In the genomic region with DNA sequence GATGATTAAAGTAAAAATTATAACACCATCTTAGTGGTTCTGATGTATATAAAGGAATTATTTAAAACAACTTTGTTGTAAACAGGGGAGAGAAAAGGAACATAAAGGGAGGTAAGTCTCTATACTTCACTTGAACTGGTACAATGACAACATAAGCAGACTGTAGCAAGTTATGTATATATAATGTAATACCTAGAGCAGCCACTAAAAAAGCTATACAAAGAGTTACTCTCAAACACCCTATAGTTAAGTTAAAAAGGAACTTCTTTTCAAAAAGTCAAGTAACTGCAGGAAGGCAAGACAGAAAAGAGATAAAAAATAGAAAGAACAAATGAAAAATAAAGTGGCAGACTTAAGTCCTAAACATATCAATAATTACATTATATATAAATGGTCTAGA, we compare ENCODE assay signal across 23 cellular contexts.
"Had no signal": no experiment of that assay in that cellular context is flagged by ENCODE, and none has a peak within 500 bp of the region (broad histone marks: within the 10 kb centered on the region; RNA-seq: fewer than 3 reads in every experiment).

No MANE protein-coding gene starts in this region.

- H3K27ac ChIP-seq: breast epithelium, esophagus muscularis mucosa, heart right ventricle, testis, transverse colon had no signal

- H3K27me3 ChIP-seq: breast epithelium, esophagus muscularis mucosa, heart right ventricle, testis, transverse colon had no signal

- H3K4me3 Mint-ChIP-seq: activated CD4-positive, alpha-beta T cell treated with anti-CD3 and anti-CD28 coated beads for 36 hours; activated CD8-positive, alpha-beta memory T cell treated with anti-CD3 and anti-CD28 coated beads, Interleukin-2, amount 10 ng/mL, durations not matched to agents 7 days and 5 days; activated CD8-positive, alpha-beta T cell treated with anti-CD3 and anti-CD28 coated beads, Interleukin-2, amount 10 ng/mL, durations not matched to agents 7 days and 5 days; activated T-cell treated with anti-CD3 and anti-CD28 coated beads, Interleukin-2, amount 50 U/mL, for 72 hours; dendritic cell treated with granulocyte-macrophage colony-stimulating factor and Interleukin-4, amounts not matched to agents 40 ng/mL and 50 ng/mL, for 4 days; memory B cell; natural killer cell treated with Interleukin-12 subunit alpha and Interleukin-12 subunit beta and Interleukin-15 and Interleukin-18, amount 100 ng/mL, for 72 hours; T-helper 2 cell treated with Interferon-gamma antibody and Interleukin-4, amounts not matched to agents 5 μg/mL and 100 μg/mL, for 36 hours had no signal

- H3K9me3 ChIP-seq: testis had no signal

- H3K4me1 Mint-ChIP-seq: activated CD4-positive, alpha-beta T cell treated with anti-CD3 and anti-CD28 coated beads for 36 hours; activated CD8-positive, alpha-beta memory T cell treated with anti-CD3 and anti-CD28 coated beads, Interleukin-2, amount 10 ng/mL, durations not matched to agents 7 days and 5 days; memory B cell had no signal

- H3K27me3 Mint-ChIP-seq: activated CD8-positive, alpha-beta memory T cell treated with anti-CD3 and anti-CD28 coated beads, Interleukin-2, amount 10 ng/mL, durations not matched to agents 7 days and 5 days had no signal

- H3K27ac Mint-ChIP-seq: activated CD4-positive, alpha-beta T cell treated with anti-CD3 and anti-CD28 coated beads for 36 hours; activated CD8-positive, alpha-beta memory T cell treated with anti-CD3 and anti-CD28 coated beads, Interleukin-2, amount 10 ng/mL, durations not matched to agents 7 days and 5 days; activated CD8-positive, alpha-beta T cell treated with anti-CD3 and anti-CD28 coated beads, Interleukin-2, amount 10 ng/mL, durations not matched to agents 7 days and 5 days; activated naive CD4-positive, alpha-beta T cell treated with anti-CD3 and anti-CD28 coated beads, Interleukin-2, amount 50 U/mL, for 72 hours; activated T-cell treated with anti-CD3 and anti-CD28 coated beads, Interleukin-2, amount 50 U/mL, for 72 hours; dendritic cell treated with granulocyte-macrophage colony-stimulating factor and Interleukin-4, amounts not matched to agents 40 ng/mL and 50 ng/mL, for 4 days; memory B cell; natural killer cell treated with Interleukin-12 subunit alpha and Interleukin-12 subunit beta and Interleukin-15 and Interleukin-18, amount 100 ng/mL, for 72 hours; T-helper 2 cell treated with Interferon-gamma antibody and Interleukin-4, amounts not matched to agents 5 μg/mL and 100 μg/mL, for 36 hours had no signal

- DNase-seq: activated CD4-positive, alpha-beta T cell treated with anti-CD3 and anti-CD28 coated beads for 36 hours; activated CD4-positive, CD25-positive, alpha-beta regulatory T cell; activated CD8-positive, alpha-beta memory T cell treated with anti-CD3 and anti-CD28 coated beads, Interleukin-2, amount 10 ng/mL, durations not matched to agents 7 days and 5 days; activated CD8-positive, alpha-beta T cell treated with anti-CD3 and anti-CD28 coated beads, Interleukin-2, amount 10 ng/mL, durations not matched to agents 7 days and 5 days; activated naive CD4-positive, alpha-beta T cell; activated T-cell treated with anti-CD3 and anti-CD28 coated beads, Interleukin-2, amount 50 U/mL, for 72 hours; central memory CD4-positive, alpha-beta T cell; foreskin melanocyte; heart right ventricle; posterior cingulate gyrus; right cardiac atrium; stimulated activated CD4-positive, alpha-beta T cell treated with anti-CD3 and anti-CD28 coated beads, Interleukin-4, amount 100 ng/mL, for 1 hour; stimulated activated naive CD8-positive, alpha-beta T cell treated with anti-CD3 and anti-CD28 coated beads, Interleukin-15, Interleukin-2, amounts not matched to agents 100 U/mL and 50 U/mL, for 24 hours; testis; transverse colon had no signal

- ATAC-seq: activated CD4-positive, alpha-beta T cell treated with anti-CD3 and anti-CD28 coated beads for 36 hours; activated CD8-positive, alpha-beta memory T cell treated with anti-CD3 and anti-CD28 coated beads, Interleukin-2, amount 10 ng/mL, durations not matched to agents 7 days and 5 days; activated CD8-positive, alpha-beta T cell treated with anti-CD3 and anti-CD28 coated beads, Interleukin-2, amount 10 ng/mL, durations not matched to agents 7 days and 5 days; activated naive CD4-positive, alpha-beta T cell treated with anti-CD3 and anti-CD28 coated beads, Interleukin-2, amount 50 U/mL, for 72 hours; activated T-cell treated with anti-CD3 and anti-CD28 coated beads, Interleukin-2, amount 50 U/mL, for 72 hours; heart right ventricle; natural killer cell treated with Interleukin-12 subunit alpha and Interleukin-12 subunit beta and Interleukin-15 and Interleukin-18, amount 100 ng/mL, for 72 hours; right cardiac atrium; stimulated activated naive CD8-positive, alpha-beta T cell treated with anti-CD3 and anti-CD28 coated beads, Interleukin-15, Interleukin-2, amounts not matched to agents 100 U/mL and 50 U/mL, for 24 hours had no signal

- H3K36me3 Mint-ChIP-seq: activated CD8-positive, alpha-beta memory T cell treated with anti-CD3 and anti-CD28 coated beads, Interleukin-2, amount 10 ng/mL, durations not matched to agents 7 days and 5 days; activated naive CD4-positive, alpha-beta T cell treated with anti-CD3 and anti-CD28 coated beads, Interleukin-2, amount 50 U/mL, for 72 hours had no signal

- H3K4me1 ChIP-seq: breast epithelium, esophagus muscularis mucosa, heart right ventricle, testis, transverse colon had no signal

- FAIRE-seq: urothelium cell line had no signal
